8 cellular contexts compared by ENCODE assay signal in genomic region chr10:94546616-94547175, GRCh38. TPM values are rescaled to one million over a fixed set of nuclear protein-coding genes. Genes with fewer than 3 reads are reported as not detected.
A peak's percentile ranks its signal among the peaks of the same experiment; 100 is the strongest.
DNase-seq lines count a peak whose midpoint lies in the region; ATAC-seq and TF ChIP-seq lines count a peak whose summit lies in the region.

No MANE protein-coding gene starts in this region.

- H3K36me3 ChIP-seq in lower lobe of right lung, result no peaks in the 10 kb centered on the region

- peaks cover 14% of the 10 kb centered on the region for H3K4me1 ChIP-seq in lower lobe of right lung

- no peak for ATAC-seq in lower lobe of right lung
- no peak for ATAC-seq in HG03025 (IDR thresholded peaks at IDR 0.05; ENCODE audit: low FRiP score, unreplicated experiment)
- no peak for ATAC-seq in GM19328 (IDR thresholded peaks at IDR 0.05; ENCODE audit: unreplicated experiment)

- peak overlapping the region; percentile 82 for H3K4me3 ChIP-seq in Jurkat, Clone E6-1 (ENCODE audit: low read length)
- H3K4me3 ChIP-seq in astrocyte of the spinal cord (ENCODE audit: low read depth, low read length), result peak overlapping the region; percentile 85
- H3K4me3 ChIP-seq in lower lobe of right lung, result peak overlapping the region; percentile 79

- DNase-seq in G401 (ENCODE audit: low spot score) (peak; percentile 19), astrocyte of the spinal cord (ENCODE audit: low read depth, low spot score) (peak; percentile 14), lower lobe of right lung (no peak), NCI-H1930 (lab: John Stamatoyannopoulos, UW) (no peak), iPS-NIHi7 (ENCODE audit: extremely low spot score) (no peak)
- peak; percentile 14 for DNase-seq in Jurkat, Clone E6-1 (ENCODE audit: low read depth, low spot score)

- no peaks in the 10 kb centered on the region for H3K9me3 ChIP-seq in lower lobe of right lung

- TF ChIP-seq CTCF in astrocyte of the spinal cord (IDR thresholded peaks at IDR 0.05; ENCODE audit: low read depth, low read length) (no peak), lower lobe of right lung (IDR thresholded peaks at IDR 0.05) (no peak)

- intact Hi-C loops in lower lobe of right lung (cut with DNase I), result no loop called here

- H3K27me3 ChIP-seq in lower lobe of right lung (ENCODE audit: low read depth), result no peaks in the 10 kb centered on the region

- H3K27ac ChIP-seq in lower lobe of right lung, result no peak overlapping the region

- in situ Hi-C loops in G401 (cut with HindIII; ENCODE audit: low sequenced_read_pairs), result no loop called here
- in situ Hi-C loops in astrocyte of the spinal cord (cut with HindIII; ENCODE audit: low sequenced_read_pairs), result no loop called here

RNA-seq across cellular contexts. Expression of gene HELLS, which starts 1.1 kb away (rescaled TPM):
- 51.8 and 83.2 TPM in 2 replicates for total RNA-seq in G401 (2014; rRNA removed; shearing (Covaris generic))
- polyA plus RNA-seq in Jurkat, Clone E6-1 (2012; ENCODE audit: insufficient read depth, insufficient read length), result 28.7 TPM
- 2.7 TPM for total RNA-seq in lower lobe of right lung

Comparison
In these comparisons a context has a peak if more than half of its experiments do, and no peak if none do; other contexts are left out.
1. DNase-seq: peak in G401 (single experiment), Jurkat, Clone E6-1 (single experiment) and astrocyte of the spinal cord (single experiment); none in lower lobe of right lung (single experiment), NCI-H1930 (0 of 2) and iPS-NIHi7 (single experiment).
2. RNA of gene HELLS, which starts 1.1 kb away (total RNA-seq): 51.8 to 83.2 TPM in G401; 2.7 TPM in lower lobe of right lung (single experiment); every median in the first group is over 10 times any median in the second.
3. Peak in every context shown above with its lines, with median percentiles within 50 percentile points of each other: H3K4me3 ChIP-seq.